In the genomic region with DNA sequence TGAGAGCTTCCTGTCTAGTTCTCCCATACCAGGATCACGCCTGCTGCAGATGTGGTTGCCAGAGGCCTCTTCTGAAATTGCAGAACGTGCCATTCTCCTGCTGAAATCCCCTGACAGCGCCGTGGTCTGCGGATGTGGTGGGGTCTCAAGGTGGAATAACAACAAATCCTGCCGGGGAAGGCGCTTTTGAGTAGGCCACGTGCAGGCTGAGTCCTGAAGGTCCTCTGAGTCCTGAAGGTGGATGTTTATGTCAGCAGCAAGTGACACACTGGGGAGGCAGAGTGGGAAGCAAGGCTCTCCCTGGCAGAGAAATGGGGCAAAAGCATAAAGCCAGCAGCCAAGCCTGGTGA, we compare ENCODE assay signal across 28 cellular contexts.
"Had no signal": no experiment of that assay in that cellular context is flagged by ENCODE, and none has a peak within 500 bp of the region (broad histone marks: within the 10 kb centered on the region; RNA-seq: fewer than 3 reads in every experiment).

No MANE protein-coding gene starts in this region.

- ATAC-seq: activated CD4-positive, alpha-beta T cell treated with anti-CD3 and anti-CD28 coated beads for 36 hours; activated CD8-positive, alpha-beta memory T cell treated with anti-CD3 and anti-CD28 coated beads, Interleukin-2, amount 10 ng/mL, durations not matched to agents 7 days and 5 days; activated CD8-positive, alpha-beta T cell treated with anti-CD3 and anti-CD28 coated beads, Interleukin-2, amount 10 ng/mL, durations not matched to agents 7 days and 5 days; activated naive CD8-positive, alpha-beta T cell treated with anti-CD3 and anti-CD28 coated beads, Interleukin-2, amount 50 U/mL, for 24 hours; body of pancreas; gastroesophageal sphincter; T-cell had no signal

- H3K4me1 ChIP-seq: adrenal gland, body of pancreas, colonic mucosa, esophagus squamous epithelium, gastroesophageal sphincter had no signal

- H3K27ac ChIP-seq: adrenal gland, body of pancreas, colonic mucosa, epithelial cell of prostate, esophagus squamous epithelium, gastroesophageal sphincter had no signal

- H3K27me3 ChIP-seq: adrenal gland, body of pancreas, colonic mucosa, esophagus squamous epithelium, gastroesophageal sphincter had no signal

- DNase-seq: activated CD4-positive, alpha-beta memory T cell treated with anti-CD3 and anti-CD28 coated beads for 36 hours; activated CD4-positive, alpha-beta T cell treated with anti-CD3 and anti-CD28 coated beads for 36 hours; activated CD4-positive, alpha-beta T cell treated with anti-CD3 and anti-CD28 coated beads, Interleukin-2, amount 10 ng/mL, durations not matched to agents 24 days and 14 days; activated CD4-positive, CD25-positive, alpha-beta regulatory T cell; activated CD4-positive, CD25-positive, alpha-beta regulatory T cell treated with anti-CD3 and anti-CD28 coated beads, Interleukin-2, amount 50 U/mL, for 72 hours; activated CD8-positive, alpha-beta memory T cell treated with anti-CD3 and anti-CD28 coated beads, Interleukin-2, amount 10 ng/mL, durations not matched to agents 7 days and 5 days; activated CD8-positive, alpha-beta memory T cell treated with anti-CD3 and anti-CD28 coated beads, Interleukin-2, amount 50 U/mL, for 4 hours; activated CD8-positive, alpha-beta T cell treated with anti-CD3 and anti-CD28 coated beads, Interleukin-2, amount 10 ng/mL, durations not matched to agents 7 days and 5 days; activated effector memory CD4-positive, alpha-beta T cell treated with anti-CD3 and anti-CD28 coated beads, Interleukin-2, amount 50 U/mL, for 16 hours; activated naive CD4-positive, alpha-beta T cell treated with anti-CD3 and anti-CD28 coated beads for 36 hours; activated naive CD8-positive, alpha-beta T cell treated with anti-CD3 and anti-CD28 coated beads for 36 hours; activated naive CD8-positive, alpha-beta T cell treated with anti-CD3 and anti-CD28 coated beads, Interleukin-2, amount 50 U/mL, for 24 hours; activated T-cell treated with anti-CD3 and anti-CD28 coated beads, Interleukin-2, amount 50 U/mL, for 1 hour; activated T-cell treated with anti-CD3 and anti-CD28 coated beads, Interleukin-2, amount 50 U/mL, for 48 hours; adrenal gland; amygdala; aorta; central memory CD4-positive, alpha-beta T cell; cerebellar nuclear complex; colonic mucosa; effector CD8-positive, alpha-beta T cell; esophagus squamous epithelium; foreskin melanocyte; T-cell; T-helper 9 cell had no signal

- H3K36me3 ChIP-seq: adrenal gland, colonic mucosa, esophagus squamous epithelium, gastroesophageal sphincter had no signal

- H3K4me3 ChIP-seq: adrenal gland, body of pancreas, colonic mucosa, esophagus squamous epithelium, gastroesophageal sphincter had no signal

- H3K9me3 ChIP-seq: adrenal gland, body of pancreas, colonic mucosa, esophagus squamous epithelium, gastroesophageal sphincter had no signal
